In the genomic region with DNA sequence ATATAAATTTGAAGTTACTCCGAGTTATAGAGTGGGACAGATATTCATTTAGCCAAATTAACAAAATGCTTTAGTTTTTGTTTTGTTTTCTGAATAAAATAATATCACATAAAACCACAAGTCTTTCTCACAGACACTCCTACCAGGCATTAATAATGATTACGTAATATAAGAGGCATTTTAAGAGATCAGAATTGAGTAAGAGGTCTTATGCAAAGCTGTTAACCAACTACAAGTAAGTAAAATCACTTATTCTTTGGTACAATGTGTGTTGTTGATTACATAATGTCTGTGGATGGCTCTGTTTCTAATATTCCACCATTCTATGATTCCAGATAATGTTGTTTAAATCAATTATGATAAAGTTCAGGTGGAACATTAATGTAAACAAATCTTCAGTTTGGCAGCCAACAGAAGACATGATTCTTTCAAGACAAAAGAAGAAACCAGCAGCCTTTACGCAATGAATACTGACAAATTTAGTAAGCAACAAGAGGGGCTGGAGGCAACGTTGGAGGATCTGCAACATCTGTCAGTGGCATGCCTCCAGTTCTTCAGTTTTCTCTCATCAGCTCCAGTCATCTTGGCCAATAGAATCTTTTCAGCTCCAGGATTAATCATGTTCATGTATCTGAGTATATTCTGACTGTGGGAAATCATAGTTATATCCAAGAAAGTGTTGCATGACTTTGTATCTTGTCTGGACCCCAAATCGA, we compare ENCODE assay signal across 26 cellular contexts.
A peak's percentile ranks its signal among the peaks of the same experiment; 100 is the strongest.
DNase-seq lines count a peak whose midpoint lies in the region; ATAC-seq, FAIRE-seq and TF ChIP-seq lines count a peak whose summit lies in the region.
"Had no signal": no experiment of that assay in that cellular context is flagged by ENCODE, and none has a peak within 500 bp of the region (broad histone marks: within the 10 kb centered on the region; RNA-seq: fewer than 3 reads in every experiment).

No MANE protein-coding gene starts in this region.

- DNase-seq in H54 (ENCODE audit: insufficient read length, low spot score), result no peak
- peak; percentile 53 for DNase-seq in NB4 (ENCODE audit: low read depth)
- DNase-seq in epithelial cell of esophagus (ENCODE audit: low read depth), result peak; percentile 44
- DNase-seq in sigmoid colon, result peak; percentile 77
- DNase-seq in NCI-H2196 treated with DMSO at 0.1 percent for 48 hours (lab: John Stamatoyannopoulos, UW; ENCODE audit: unreplicated experiment), result no peak
- no peak for DNase-seq in DMS 273 (lab: John Stamatoyannopoulos, UW; ENCODE audit: unreplicated experiment)
- DNase-seq: activated CD4-positive, alpha-beta memory T cell treated with anti-CD3 and anti-CD28 coated beads, Interleukin-2, amount 10 ng/mL, durations not matched to agents 7 days and 5 days; activated CD4-positive, CD25-positive, alpha-beta regulatory T cell treated with anti-CD3 and anti-CD28 coated beads, Interleukin-2, amount 50 U/mL, for 72 hours; activated naive CD8-positive, alpha-beta T cell treated with anti-CD3 and anti-CD28 coated beads, Interleukin-2, amount 10 ng/mL, durations not matched to agents 7 days and 5 days; CD8-positive, alpha-beta memory T cell; cerebellar nuclear complex; foreskin fibroblast; KBM-7; natural killer cell; NCI-H2029 treated with DMSO at 0.1 percent for 48 hours; NCI-H82; PC-9; SHP77; stimulated activated CD4-positive, alpha-beta T cell treated with anti-CD3 and anti-CD28 coated beads, Interleukin-15, amount 100 ng/mL, for 24 hours; stimulated activated naive CD8-positive, alpha-beta T cell treated with anti-CD3 and anti-CD28 coated beads, Interleukin-15, amount 100 ng/mL, for 72 hours; T-helper 1 cell; thyroid gland had no signal

- no peak overlapping the region for H3K4me3 ChIP-seq in NB4 (ENCODE audit: low read depth, low read length)
- no peak overlapping the region for H3K4me3 ChIP-seq in epithelial cell of esophagus (ENCODE audit: low read length)
- no peak overlapping the region for H3K4me3 ChIP-seq in sigmoid colon
- H3K4me3 ChIP-seq: GM23338, PC-9, right atrium auricular region, thyroid gland had no signal

- no peaks in the 10 kb centered on the region for H3K9me3 ChIP-seq in sigmoid colon
- H3K9me3 ChIP-seq: right atrium auricular region, thyroid gland had no signal

- intact Hi-C loops in sigmoid colon (cut with DNase I), result no loop called here

- no peaks in the 10 kb centered on the region for H3K27me3 ChIP-seq in sigmoid colon
- H3K27me3 ChIP-seq: right atrium auricular region, thyroid gland had no signal

- TF ChIP-seq POLR2A in H54 (IDR thresholded peaks at IDR 0.05; ENCODE audit: low read depth, low read length) (no peak), NB4 (IDR thresholded peaks at IDR 0.05; ENCODE audit: extremely low read depth, insufficient read length) (no peak), sigmoid colon (IDR thresholded peaks at IDR 0.05) (no peak)

- H3K27ac ChIP-seq in sigmoid colon, result no peak overlapping the region
- H3K27ac ChIP-seq: PC-9, right atrium auricular region, thyroid gland had no signal

- no peaks in the 10 kb centered on the region for H3K36me3 ChIP-seq in sigmoid colon
- H3K36me3 ChIP-seq: right atrium auricular region, thyroid gland had no signal

- no peak for ATAC-seq in GM21515 (IDR thresholded peaks at IDR 0.05; ENCODE audit: unreplicated experiment)
- ATAC-seq: GM23338; natural killer cell; stimulated activated naive CD8-positive, alpha-beta T cell treated with anti-CD3 and anti-CD28 coated beads, Interleukin-15, amount 100 ng/mL, for 72 hours had no signal

- no peak for TF ChIP-seq EP300 in sigmoid colon (IDR thresholded peaks at IDR 0.05)

- H3K4me1 ChIP-seq in sigmoid colon, result no peaks in the 10 kb centered on the region
- H3K4me1 ChIP-seq: right atrium auricular region, thyroid gland had no signal

- WGBS in sigmoid colon, 2 donors, result 66 to 78% methylated on average over 5 of the region's 5 CpGs

- FAIRE-seq in H54 (lab: Jason Lieb, UNC), result peak; percentile 79
- FAIRE-seq: endothelial cell of umbilical vein had no signal

- no peak for TF ChIP-seq CTCF in NB4 (IDR thresholded peaks at IDR 0.05; ENCODE audit: low read depth, low read length)
- TF ChIP-seq CTCF in epithelial cell of esophagus (IDR thresholded peaks at IDR 0.05; ENCODE audit: insufficient read depth, low read depth, low read length, missing control alignments), result no peak
- no peak for TF ChIP-seq CTCF in sigmoid colon (IDR thresholded peaks at IDR 0.05)

Comparison
In these comparisons a context has a peak if more than half of its experiments do, and no peak if none do; other contexts are left out.
1. DNase-seq: peak in NB4 (single experiment), epithelial cell of esophagus (single experiment) and sigmoid colon (single experiment); none in H54 (single experiment), NCI-H2196 treated with DMSO at 0.1 percent for 48 hours (single experiment) and DMS 273 (single experiment).